9 cellular contexts compared by ENCODE assay signal in the genomic region with DNA sequence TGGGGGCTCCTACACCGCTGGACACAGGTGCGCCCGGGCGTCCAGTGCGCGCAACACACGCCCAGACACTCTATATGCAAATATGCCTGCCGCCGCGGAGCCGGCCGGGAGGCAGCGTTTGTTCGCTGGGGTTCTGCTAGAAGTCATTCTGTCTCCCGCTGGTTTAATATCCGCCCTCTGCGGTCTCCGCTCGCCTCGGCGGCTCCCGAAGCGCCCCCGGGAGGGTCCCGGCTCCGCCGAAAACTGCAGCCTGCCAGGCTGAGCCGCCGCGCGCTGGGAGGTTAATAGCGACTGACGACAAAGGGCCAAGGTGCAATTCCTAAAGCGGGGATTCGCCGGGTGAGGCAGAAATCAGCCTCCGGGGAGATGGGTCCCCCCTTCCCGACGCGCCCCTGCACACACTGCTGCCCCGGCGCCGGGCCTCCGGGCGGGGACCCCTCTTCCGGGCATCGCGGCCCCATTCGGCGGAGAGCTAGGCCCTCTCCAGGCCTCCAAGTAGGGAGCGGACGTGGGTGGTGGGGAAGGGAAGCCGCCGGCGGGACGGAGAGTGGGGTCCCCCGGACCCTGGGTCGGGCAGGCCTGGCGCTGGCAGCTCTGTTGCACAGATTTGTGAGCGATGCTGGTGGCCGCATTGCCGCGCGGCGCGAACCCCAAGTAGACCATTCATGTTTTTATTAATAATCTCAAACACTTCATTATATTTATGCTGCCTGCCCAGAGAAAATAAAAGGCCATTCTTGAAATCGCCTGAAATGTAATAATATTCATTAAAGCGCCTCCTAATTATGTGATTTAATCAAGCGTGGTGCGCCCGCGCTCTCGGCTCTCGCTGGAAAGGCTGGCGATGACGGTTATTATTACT. TPM values are rescaled to one million over a fixed set of nuclear protein-coding genes. Genes with fewer than 3 reads are reported as not detected.
A peak's percentile ranks its signal among the peaks of the same experiment; 100 is the strongest.
DNase-seq lines count a peak whose midpoint lies in the region; ATAC-seq and TF ChIP-seq lines count a peak whose summit lies in the region.
"Had no signal": no experiment of that assay in that cellular context is flagged by ENCODE, and none has a peak within 500 bp of the region (broad histone marks: within the 10 kb centered on the region; RNA-seq: fewer than 3 reads in every experiment).

No MANE protein-coding gene starts in this region.

- H4K91ac ChIP-seq in trophoblast cell (ENCODE audit: low read depth, low read length) = no peak overlapping the region

- H3K4me3 ChIP-seq in HUES6 (ENCODE audit: low read depth, low read length) = peak overlapping the region; percentile 56
- H3K4me3 ChIP-seq in trophoblast cell (ENCODE audit: low read depth, low read length) = no peak overlapping the region
- peak overlapping the region in 1 of 2 donors; percentile 53 for H3K4me3 ChIP-seq in testis

- H3K27me3 ChIP-seq in HUES6 (ENCODE audit: control insufficient read depth, insufficient read depth, low read length) (peaks cover 100% of the 10 kb centered on the region), trophoblast cell (ENCODE audit: insufficient read depth, low read length) (peaks cover 83% of the 10 kb centered on the region), testis (no peaks in the 10 kb centered on the region)

- intact Hi-C loops in Right ventricle myocardium superior (cut with DNase I) (no loop called here), cardiac septum (cut with DNase I) (loop anchor here (5.0 kb wide), 1 partner anchor 90 kb away; no protein-coding TSS in a partner anchor), testis (cut with DNase I; ENCODE audit: low total_unique reads) (no loop called here)

- H4K12ac ChIP-seq in trophoblast cell (ENCODE audit: low read depth, low read length) = no peak overlapping the region

- H3K4me1 ChIP-seq in HUES6 (ENCODE audit: control insufficient read depth, insufficient read depth, low read length) = peaks cover 29% of the 10 kb centered on the region
- H3K4me1 ChIP-seq in trophoblast cell (ENCODE audit: control insufficient read depth in 1 of 2, insufficient read depth in 2 of 2, low read length in 2 of 2) = peaks cover 8 to 22% of the 10 kb centered on the region in 2 experiments
- H3K4me1 ChIP-seq in testis = peaks cover 8% of the 10 kb centered on the region

- H3K18ac ChIP-seq in trophoblast cell (ENCODE audit: low read length) = no peak overlapping the region

- H3K14ac ChIP-seq in trophoblast cell (ENCODE audit: low read length) = no peak overlapping the region

- H3K79me1 ChIP-seq in trophoblast cell (ENCODE audit: low read length) = no peaks in the 10 kb centered on the region

- no peak overlapping the region for H2BK5ac ChIP-seq in trophoblast cell (ENCODE audit: low read depth, low read length, poor library complexity)

- H3K4me2 ChIP-seq in trophoblast cell (ENCODE audit: low read length) = peak overlapping the region; percentile 56

- H3K79me2 ChIP-seq in trophoblast cell (ENCODE audit: control insufficient read depth, insufficient read depth, low read length, poor library complexity) = no peaks in the 10 kb centered on the region

- no peak overlapping the region for H3K23ac ChIP-seq in trophoblast cell (ENCODE audit: low read length)

- H3K9ac ChIP-seq in HUES6 (ENCODE audit: low read length) = no peak overlapping the region
- no peak overlapping the region for H3K9ac ChIP-seq in trophoblast cell (ENCODE audit: low read length)

- no peak overlapping the region for H3K27ac ChIP-seq in HUES6 (ENCODE audit: low read depth, low read length)
- no peak overlapping the region for H3K27ac ChIP-seq in trophoblast cell (ENCODE audit: low read depth, low read length)
- H3K27ac ChIP-seq in testis = no peak overlapping the region

- WGBS in trophoblast cell (ENCODE audit: extremely low coverage, insufficient coverage, insufficient read length) = no CpG with 5 or more reads among the region's 76 CpGs
- 4 to 9% methylated on average over 17 to 74 of the region's 76 CpGs for WGBS in testis, 2 donors

- H2BK120ac ChIP-seq in trophoblast cell (ENCODE audit: insufficient read depth, low read length, poor library complexity) = no peak overlapping the region

- DNase-seq in Right ventricle myocardium superior (no peak), cardiac septum (ENCODE audit: low spot score) (no peak), astrocyte of the hippocampus (ENCODE audit: low read depth, low spot score) (peak; percentile 27), trophoblast cell (no peak), NOMO-1 (lab: John Stamatoyannopoulos, UW; ENCODE audit: unreplicated experiment in 2 of 2) (no peak), RKO (ENCODE audit: low spot score) (no peak), testis (no peak)

- no peak overlapping the region for H3K4ac ChIP-seq in trophoblast cell (ENCODE audit: low read depth, low read length)

- ATAC-seq in Right ventricle myocardium superior (ENCODE audit: poor library complexity) = peak; percentile 41

- H2AFZ ChIP-seq in trophoblast cell (ENCODE audit: insufficient read depth, low read length, poor library complexity) = no peak overlapping the region

- no peak overlapping the region for H4K8ac ChIP-seq in trophoblast cell (ENCODE audit: low read depth, low read length)

- no peak for TF ChIP-seq POLR2A in testis (IDR thresholded peaks at IDR 0.05)

- TF ChIP-seq CTCF in testis (IDR thresholded peaks at IDR 0.05) = no peak

- H2BK12ac ChIP-seq in trophoblast cell (ENCODE audit: low read length) = no peak overlapping the region

- no peaks in the 10 kb centered on the region for H3K9me3 ChIP-seq in HUES6 (ENCODE audit: control insufficient read depth, insufficient read depth, low read depth, low read length)
- peaks cover 8% of the 10 kb centered on the region for H3K9me3 ChIP-seq in trophoblast cell (ENCODE audit: insufficient read depth, low read depth, low read length)
- no peaks in the 10 kb centered on the region for H3K9me3 ChIP-seq in testis

- no peaks in the 10 kb centered on the region for H3K36me3 ChIP-seq in HUES6 (ENCODE audit: control insufficient read depth, insufficient read depth, low read length)
- no peaks in the 10 kb centered on the region for H3K36me3 ChIP-seq in trophoblast cell (ENCODE audit: control insufficient read depth in 1 of 2, insufficient read depth in 2 of 2, low read length in 2 of 2)
- H3K36me3 ChIP-seq in testis (ENCODE audit: low read depth, missing control alignments) = no peaks in the 10 kb centered on the region

- no peak overlapping the region for H2AK5ac ChIP-seq in trophoblast cell (ENCODE audit: low read length)

RNA-seq across cellular contexts. Expression of a gene that starts 9.1 kb away (rescaled TPM):
- total RNA-seq in Right ventricle myocardium superior = 0.11 TPM
- not detected for total RNA-seq in cardiac septum
- 0.07 and 0.08 TPM in 2 replicates for polyA plus RNA-seq in trophoblast cell (2013)
- 1 to 10 TPM in 1 of 2 donors, under 1 TPM in 1; 0.81 to 1.6 TPM for total RNA-seq in testis
- polyA plus RNA-seq in testis (ENCODE audit: insufficient read depth, low read depth, low replicate concordance) = 1.6 TPM
- total RNA-seq: T-helper 2 cell treated with Interferon-gamma antibody and Interleukin-4, amounts not matched to agents 100 ng/mL and 5 ng/mL, for 36 hours had no signal
